Comparison of ENCODE assay signal across 1 cellular context in the genomic region with DNA sequence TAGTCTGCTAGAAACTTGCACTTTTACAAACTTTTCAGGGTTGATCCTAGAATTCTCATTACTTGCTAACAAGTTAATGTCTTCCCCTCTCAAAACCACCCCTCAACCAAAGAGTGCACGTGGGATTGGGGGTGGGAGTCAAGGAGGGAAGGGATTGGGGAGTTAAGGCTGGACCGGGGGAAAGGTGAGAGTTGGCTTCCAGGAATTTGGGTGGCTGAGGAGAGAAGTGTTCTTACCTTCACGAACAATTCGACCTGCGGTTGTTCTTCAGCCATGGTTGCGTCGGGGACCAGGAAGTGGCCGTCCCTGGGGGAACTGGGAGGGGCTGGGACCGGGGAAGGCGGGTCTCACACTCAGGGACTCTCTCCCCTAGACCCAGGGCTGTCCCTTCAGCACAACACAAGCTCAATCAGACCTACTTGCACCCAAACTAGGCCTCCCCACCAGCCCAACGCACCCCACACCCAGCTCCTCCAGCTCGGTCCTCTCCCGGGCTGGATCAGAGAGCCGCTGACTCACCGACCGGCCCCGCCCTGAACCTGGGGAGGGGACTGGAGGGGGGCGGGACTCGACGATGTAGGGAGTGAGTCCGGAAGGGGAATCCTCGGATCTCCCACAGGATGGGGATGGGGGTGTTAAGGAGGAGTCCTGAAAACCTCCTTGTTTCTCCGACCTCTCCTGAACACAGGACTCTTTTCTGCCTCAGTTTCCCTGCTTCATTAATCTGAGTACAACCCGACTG.
TF ChIP-seq lines count a peak whose summit lies in the region.

A gene (minus strand): TSS at position 505 of the 742 bp plus-strand sequence. CDS start 230 bp downstream, at position 275.

TF ChIP-seq in K562, 482 proteins besides CTCF, POLR2A, EP300 and RAD21 (continued from another document and continues in another):
- TF ChIP-seq, protein P1, sequence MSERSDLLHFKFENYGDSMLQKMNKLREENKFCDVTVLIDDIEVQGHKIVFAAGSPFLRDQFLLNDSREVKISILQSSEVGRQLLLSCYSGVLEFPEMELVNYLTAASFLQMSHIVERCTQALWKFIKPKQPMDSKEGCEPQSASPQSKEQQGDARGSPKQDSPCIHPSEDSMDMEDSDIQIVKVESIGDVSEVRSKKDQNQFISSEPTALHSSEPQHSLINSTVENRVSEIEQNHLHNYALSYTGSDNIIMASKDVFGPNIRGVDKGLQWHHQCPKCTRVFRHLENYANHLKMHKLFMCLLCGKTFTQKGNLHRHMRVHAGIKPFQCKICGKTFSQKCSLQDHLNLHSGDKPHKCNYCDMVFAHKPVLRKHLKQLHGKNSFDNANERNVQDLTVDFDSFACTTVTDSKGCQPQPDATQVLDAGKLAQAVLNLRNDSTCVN (CRISPR knock-in tag; IDR thresholded peaks at IDR 0.05) = peak; percentile 35; the same call in 1 of the 2 replicates
- TF ChIP-seq STAT5B (CRISPR knock-in tag; IDR thresholded peaks at IDR 0.05) = no peak
- TF ChIP-seq U2AF1 (optimal IDR thresholded peaks at IDR 0.05; ENCODE audit: low read depth, low read length) = no peak
- TF ChIP-seq ELF4 (CRISPR knock-in tag; IDR thresholded peaks at IDR 0.05) = peak; percentile 98
- TF ChIP-seq ZNF232 (CRISPR knock-in tag; IDR thresholded peaks at IDR 0.05) = peak; percentile 95
- TF ChIP-seq ETV6 (IDR thresholded peaks at IDR 0.05; ENCODE audit: borderline replicate concordance in 1 of 2, low read depth in 2 of 2, low read length in 1 of 2) = no peak
- peak; percentile 20; the same call in 1 of the 2 replicates for TF ChIP-seq ETV6 (CRISPR knock-in tag; IDR thresholded peaks at IDR 0.05; ENCODE audit: borderline replicate concordance)
- TF ChIP-seq, protein P2, sequence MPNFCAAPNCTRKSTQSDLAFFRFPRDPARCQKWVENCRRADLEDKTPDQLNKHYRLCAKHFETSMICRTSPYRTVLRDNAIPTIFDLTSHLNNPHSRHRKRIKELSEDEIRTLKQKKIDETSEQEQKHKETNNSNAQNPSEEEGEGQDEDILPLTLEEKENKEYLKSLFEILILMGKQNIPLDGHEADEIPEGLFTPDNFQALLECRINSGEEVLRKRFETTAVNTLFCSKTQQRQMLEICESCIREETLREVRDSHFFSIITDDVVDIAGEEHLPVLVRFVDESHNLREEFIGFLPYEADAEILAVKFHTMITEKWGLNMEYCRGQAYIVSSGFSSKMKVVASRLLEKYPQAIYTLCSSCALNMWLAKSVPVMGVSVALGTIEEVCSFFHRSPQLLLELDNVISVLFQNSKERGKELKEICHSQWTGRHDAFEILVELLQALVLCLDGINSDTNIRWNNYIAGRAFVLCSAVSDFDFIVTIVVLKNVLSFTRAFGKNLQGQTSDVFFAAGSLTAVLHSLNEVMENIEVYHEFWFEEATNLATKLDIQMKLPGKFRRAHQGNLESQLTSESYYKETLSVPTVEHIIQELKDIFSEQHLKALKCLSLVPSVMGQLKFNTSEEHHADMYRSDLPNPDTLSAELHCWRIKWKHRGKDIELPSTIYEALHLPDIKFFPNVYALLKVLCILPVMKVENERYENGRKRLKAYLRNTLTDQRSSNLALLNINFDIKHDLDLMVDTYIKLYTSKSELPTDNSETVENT (CRISPR knock-in tag; IDR thresholded peaks at IDR 0.05) = peak; percentile 97
- TF ChIP-seq, protein P3, sequence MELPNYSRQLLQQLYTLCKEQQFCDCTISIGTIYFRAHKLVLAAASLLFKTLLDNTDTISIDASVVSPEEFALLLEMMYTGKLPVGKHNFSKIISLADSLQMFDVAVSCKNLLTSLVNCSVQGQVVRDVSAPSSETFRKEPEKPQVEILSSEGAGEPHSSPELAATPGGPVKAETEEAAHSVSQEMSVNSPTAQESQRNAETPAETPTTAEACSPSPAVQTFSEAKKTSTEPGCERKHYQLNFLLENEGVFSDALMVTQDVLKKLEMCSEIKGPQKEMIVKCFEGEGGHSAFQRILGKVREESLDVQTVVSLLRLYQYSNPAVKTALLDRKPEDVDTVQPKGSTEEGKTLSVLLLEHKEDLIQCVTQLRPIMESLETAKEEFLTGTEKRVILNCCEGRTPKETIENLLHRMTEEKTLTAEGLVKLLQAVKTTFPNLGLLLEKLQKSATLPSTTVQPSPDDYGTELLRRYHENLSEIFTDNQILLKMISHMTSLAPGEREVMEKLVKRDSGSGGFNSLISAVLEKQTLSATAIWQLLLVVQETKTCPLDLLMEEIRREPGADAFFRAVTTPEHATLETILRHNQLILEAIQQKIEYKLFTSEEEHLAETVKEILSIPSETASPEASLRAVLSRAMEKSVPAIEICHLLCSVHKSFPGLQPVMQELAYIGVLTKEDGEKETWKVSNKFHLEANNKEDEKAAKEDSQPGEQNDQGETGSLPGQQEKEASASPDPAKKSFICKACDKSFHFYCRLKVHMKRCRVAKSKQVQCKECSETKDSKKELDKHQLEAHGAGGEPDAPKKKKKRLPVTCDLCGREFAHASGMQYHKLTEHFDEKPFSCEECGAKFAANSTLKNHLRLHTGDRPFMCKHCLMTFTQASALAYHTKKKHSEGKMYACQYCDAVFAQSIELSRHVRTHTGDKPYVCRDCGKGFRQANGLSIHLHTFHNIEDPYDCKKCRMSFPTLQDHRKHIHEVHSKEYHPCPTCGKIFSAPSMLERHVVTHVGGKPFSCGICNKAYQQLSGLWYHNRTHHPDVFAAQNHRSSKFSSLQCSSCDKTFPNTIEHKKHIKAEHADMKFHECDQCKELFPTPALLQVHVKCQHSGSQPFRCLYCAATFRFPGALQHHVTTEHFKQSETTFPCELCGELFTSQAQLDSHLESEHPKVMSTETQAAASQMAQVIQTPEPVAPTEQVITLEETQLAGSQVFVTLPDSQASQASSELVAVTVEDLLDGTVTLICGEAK (IDR thresholded peaks at IDR 0.05) = no peak
- TF ChIP-seq, protein P3 (CRISPR knock-in tag; IDR thresholded peaks at IDR 0.05) = no peak
- peak; percentile 90 for TF ChIP-seq KLF6 (CRISPR knock-in tag; IDR thresholded peaks at IDR 0.05; ENCODE audit: borderline replicate concordance)
- TF ChIP-seq, protein P4, sequence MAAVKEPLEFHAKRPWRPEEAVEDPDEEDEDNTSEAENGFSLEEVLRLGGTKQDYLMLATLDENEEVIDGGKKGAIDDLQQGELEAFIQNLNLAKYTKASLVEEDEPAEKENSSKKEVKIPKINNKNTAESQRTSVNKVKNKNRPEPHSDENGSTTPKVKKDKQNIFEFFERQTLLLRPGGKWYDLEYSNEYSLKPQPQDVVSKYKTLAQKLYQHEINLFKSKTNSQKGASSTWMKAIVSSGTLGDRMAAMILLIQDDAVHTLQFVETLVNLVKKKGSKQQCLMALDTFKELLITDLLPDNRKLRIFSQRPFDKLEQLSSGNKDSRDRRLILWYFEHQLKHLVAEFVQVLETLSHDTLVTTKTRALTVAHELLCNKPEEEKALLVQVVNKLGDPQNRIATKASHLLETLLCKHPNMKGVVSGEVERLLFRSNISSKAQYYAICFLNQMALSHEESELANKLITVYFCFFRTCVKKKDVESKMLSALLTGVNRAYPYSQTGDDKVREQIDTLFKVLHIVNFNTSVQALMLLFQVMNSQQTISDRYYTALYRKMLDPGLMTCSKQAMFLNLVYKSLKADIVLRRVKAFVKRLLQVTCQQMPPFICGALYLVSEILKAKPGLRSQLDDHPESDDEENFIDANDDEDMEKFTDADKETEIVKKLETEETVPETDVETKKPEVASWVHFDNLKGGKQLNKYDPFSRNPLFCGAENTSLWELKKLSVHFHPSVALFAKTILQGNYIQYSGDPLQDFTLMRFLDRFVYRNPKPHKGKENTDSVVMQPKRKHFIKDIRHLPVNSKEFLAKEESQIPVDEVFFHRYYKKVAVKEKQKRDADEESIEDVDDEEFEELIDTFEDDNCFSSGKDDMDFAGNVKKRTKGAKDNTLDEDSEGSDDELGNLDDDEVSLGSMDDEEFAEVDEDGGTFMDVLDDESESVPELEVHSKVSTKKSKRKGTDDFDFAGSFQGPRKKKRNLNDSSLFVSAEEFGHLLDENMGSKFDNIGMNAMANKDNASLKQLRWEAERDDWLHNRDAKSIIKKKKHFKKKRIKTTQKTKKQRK (IDR thresholded peaks at IDR 0.05; ENCODE audit: borderline replicate concordance, low read depth, low read length) = no peak
- TF ChIP-seq, protein P5, sequence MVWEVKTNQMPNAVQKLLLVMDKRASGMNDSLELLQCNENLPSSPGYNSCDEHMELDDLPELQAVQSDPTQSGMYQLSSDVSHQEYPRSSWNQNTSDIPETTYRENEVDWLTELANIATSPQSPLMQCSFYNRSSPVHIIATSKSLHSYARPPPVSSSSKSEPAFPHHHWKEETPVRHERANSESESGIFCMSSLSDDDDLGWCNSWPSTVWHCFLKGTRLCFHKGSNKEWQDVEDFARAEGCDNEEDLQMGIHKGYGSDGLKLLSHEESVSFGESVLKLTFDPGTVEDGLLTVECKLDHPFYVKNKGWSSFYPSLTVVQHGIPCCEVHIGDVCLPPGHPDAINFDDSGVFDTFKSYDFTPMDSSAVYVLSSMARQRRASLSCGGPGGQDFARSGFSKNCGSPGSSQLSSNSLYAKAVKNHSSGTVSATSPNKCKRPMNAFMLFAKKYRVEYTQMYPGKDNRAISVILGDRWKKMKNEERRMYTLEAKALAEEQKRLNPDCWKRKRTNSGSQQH (CRISPR knock-in tag; IDR thresholded peaks at IDR 0.05) = peak; percentile 77; the same call in 1 of the 2 replicates
- TF ChIP-seq SMARCE1 (IDR thresholded peaks at IDR 0.05) = no peak
- TF ChIP-seq ELF2 (CRISPR knock-in tag; IDR thresholded peaks at IDR 0.05) = peak; percentile 93
- TF ChIP-seq, protein P6, sequence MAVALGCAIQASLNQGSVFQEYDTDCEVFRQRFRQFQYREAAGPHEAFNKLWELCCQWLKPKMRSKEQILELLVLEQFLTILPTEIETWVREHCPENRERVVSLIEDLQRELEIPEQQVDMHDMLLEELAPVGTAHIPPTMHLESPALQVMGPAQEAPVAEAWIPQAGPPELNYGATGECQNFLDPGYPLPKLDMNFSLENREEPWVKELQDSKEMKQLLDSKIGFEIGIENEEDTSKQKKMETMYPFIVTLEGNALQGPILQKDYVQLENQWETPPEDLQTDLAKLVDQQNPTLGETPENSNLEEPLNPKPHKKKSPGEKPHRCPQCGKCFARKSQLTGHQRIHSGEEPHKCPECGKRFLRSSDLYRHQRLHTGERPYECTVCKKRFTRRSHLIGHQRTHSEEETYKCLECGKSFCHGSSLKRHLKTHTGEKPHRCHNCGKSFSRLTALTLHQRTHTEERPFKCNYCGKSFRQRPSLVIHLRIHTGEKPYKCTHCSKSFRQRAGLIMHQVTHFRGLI (CRISPR knock-in tag; IDR thresholded peaks at IDR 0.05) = 0 out of 2 replicates have a peak, but pooled peaks have one; percentile 47
- TF ChIP-seq, protein P7, sequence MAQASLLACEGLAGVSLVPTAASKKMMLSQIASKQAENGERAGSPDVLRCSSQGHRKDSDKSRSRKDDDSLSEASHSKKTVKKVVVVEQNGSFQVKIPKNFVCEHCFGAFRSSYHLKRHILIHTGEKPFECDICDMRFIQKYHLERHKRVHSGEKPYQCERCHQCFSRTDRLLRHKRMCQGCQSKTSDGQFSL (CRISPR knock-in tag; IDR thresholded peaks at IDR 0.05) = no peak
- TF ChIP-seq, protein P7 (tag; IDR thresholded peaks at IDR 0.05) = peak in 1 of 2 experiments; percentile 76; a peak in 2 of 4 replicates
- peak; percentile 96 to 100 for TF ChIP-seq MAZ (CRISPR knock-in tag; conservative IDR thresholded peaks at IDR 0.05 in 1 of 2, IDR thresholded peaks at IDR 0.05 in 1 of 2)
- TF ChIP-seq ZFP36 (IDR thresholded peaks at IDR 0.05; ENCODE audit: low read depth, low read length, partially characterized antibody) = no peak
- TF ChIP-seq, protein P8, sequence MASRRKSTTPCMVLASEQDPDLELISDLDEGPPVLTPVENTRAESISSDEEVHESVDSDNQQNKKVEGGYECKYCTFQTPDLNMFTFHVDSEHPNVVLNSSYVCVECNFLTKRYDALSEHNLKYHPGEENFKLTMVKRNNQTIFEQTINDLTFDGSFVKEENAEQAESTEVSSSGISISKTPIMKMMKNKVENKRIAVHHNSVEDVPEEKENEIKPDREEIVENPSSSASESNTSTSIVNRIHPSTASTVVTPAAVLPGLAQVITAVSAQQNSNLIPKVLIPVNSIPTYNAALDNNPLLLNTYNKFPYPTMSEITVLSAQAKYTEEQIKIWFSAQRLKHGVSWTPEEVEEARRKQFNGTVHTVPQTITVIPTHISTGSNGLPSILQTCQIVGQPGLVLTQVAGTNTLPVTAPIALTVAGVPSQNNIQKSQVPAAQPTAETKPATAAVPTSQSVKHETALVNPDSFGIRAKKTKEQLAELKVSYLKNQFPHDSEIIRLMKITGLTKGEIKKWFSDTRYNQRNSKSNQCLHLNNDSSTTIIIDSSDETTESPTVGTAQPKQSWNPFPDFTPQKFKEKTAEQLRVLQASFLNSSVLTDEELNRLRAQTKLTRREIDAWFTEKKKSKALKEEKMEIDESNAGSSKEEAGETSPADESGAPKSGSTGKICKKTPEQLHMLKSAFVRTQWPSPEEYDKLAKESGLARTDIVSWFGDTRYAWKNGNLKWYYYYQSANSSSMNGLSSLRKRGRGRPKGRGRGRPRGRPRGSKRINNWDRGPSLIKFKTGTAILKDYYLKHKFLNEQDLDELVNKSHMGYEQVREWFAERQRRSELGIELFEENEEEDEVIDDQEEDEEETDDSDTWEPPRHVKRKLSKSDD (conservative IDR thresholded peaks at IDR 0.05; ENCODE audit: low read length) = peak; percentile 40; the same call in 1 of the 2 replicates
- TF ChIP-seq POLR3G (IDR thresholded peaks at IDR 0.05; ENCODE audit: extremely low read depth, insufficient read length, insufficient replicate concordance) = no peak
- peak; percentile 39 to 54; a peak in 3 of 4 replicates for TF ChIP-seq NRF1 (conservative IDR thresholded peaks at IDR 0.05 in 1 of 2, IDR thresholded peaks at IDR 0.05 in 1 of 2)
- peak; percentile 94 for TF ChIP-seq ETV1 (tag; conservative IDR thresholded peaks at IDR 0.05; ENCODE audit: low read depth)
